8 cellular contexts compared by ENCODE assay signal in the genomic region with DNA sequence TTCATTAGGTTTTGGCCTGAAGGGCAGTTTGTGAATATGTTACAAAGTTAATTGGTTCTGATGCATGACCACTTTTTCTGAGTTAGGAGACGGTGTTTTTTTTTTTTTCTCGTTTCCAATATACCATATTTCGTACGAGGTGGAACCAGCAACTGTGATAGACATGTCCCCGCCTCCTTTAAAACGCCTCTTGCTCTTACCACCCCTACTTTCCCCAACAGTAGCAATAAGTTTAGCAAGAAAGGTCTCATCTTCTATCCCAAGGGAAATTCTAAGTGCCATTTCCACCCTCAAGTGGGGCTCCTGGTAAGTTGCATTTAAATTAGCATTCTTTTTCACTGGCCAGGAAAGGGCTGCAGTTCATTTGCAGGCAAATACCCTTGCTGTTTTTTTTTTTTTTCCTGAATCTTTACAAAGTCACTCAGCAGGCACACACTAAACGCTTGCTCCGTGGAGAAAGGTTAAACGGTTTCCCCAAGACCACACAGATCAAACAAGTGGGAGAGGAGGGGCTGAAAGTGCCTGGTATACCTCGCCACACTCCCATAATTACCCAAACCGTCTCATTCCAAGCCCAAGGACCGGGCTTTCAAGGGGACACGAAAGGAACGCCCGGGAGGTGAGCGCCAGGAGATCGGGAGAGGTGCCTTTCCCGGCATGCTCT. TPM values are rescaled to one million over a fixed set of nuclear protein-coding genes. Genes with fewer than 3 reads are reported as not detected.
A peak's percentile ranks its signal among the peaks of the same experiment; 100 is the strongest.
DNase-seq lines count a peak whose midpoint lies in the region; ATAC-seq and TF ChIP-seq lines count a peak whose summit lies in the region.

No MANE protein-coding gene starts in this region.

- no peak for ATAC-seq in GM18858 (IDR thresholded peaks at IDR 0.05; ENCODE audit: unreplicated experiment)

- peak overlapping the region; percentile 97 for H3K27ac ChIP-seq in C4-2B
- H3K27ac ChIP-seq in tibial nerve: peak overlapping the region; percentile 59 to 89 (median 72)

- intact Hi-C loops in lower leg skin (cut with DNase I; ENCODE audit: low total_unique reads): no loop called here

- TF ChIP-seq CTCF in C4-2B (conservative IDR thresholded peaks at IDR 0.05) (no peak), astrocyte of the spinal cord (IDR thresholded peaks at IDR 0.05; ENCODE audit: low read depth, low read length) (no peak), lower leg skin (IDR thresholded peaks at IDR 0.05) (no peak), tibial nerve (IDR thresholded peaks at IDR 0.05) (no peak)

- no peaks in the 10 kb centered on the region for H3K27me3 ChIP-seq in tibial nerve

- H3K4me3 ChIP-seq in astrocyte of the spinal cord (ENCODE audit: low read depth, low read length) (peak overlapping the region; percentile 55), lower leg skin (ENCODE audit: low read depth, poor library complexity, severe bottlenecking) (peak overlapping the region; percentile 58), tibial nerve (peak overlapping the region; percentile 47 to 75 (median 63))

- no peak for TF ChIP-seq POLR2A in lower leg skin (IDR thresholded peaks at IDR 0.05)
- TF ChIP-seq POLR2A in tibial nerve (IDR thresholded peaks at IDR 0.05): no peak

- 16 to 18% methylated on average over 18 of the region's 18 CpGs for WGBS in lower leg skin, 2 donors
- WGBS in tibial nerve, 2 donors: 18 to 19% methylated on average over 18 of the region's 18 CpGs

- peaks cover 0 to 21% (median 0%) of the 10 kb centered on the region in 4 donors for H3K4me1 ChIP-seq in tibial nerve

- peak; percentile 53 for DNase-seq in HuH-7.5 (ENCODE audit: low spot score)
- DNase-seq in astrocyte of the spinal cord (ENCODE audit: low read depth, low spot score): no peak
- no peak for DNase-seq in lower leg skin (ENCODE audit: low spot score in 2 of 2)
- no peak for DNase-seq in tibial nerve (ENCODE audit: low spot score in 2 of 2)
- DNase-seq in activated gamma-delta T cell (lab: John Stamatoyannopoulos, UW): no peak
- DNase-seq in kidney tubule cell (ENCODE audit: low spot score): no peak

- TF ChIP-seq EP300 in tibial nerve (IDR thresholded peaks at IDR 0.05): no peak

- peaks cover 0 to 18% (median 0%) of the 10 kb centered on the region in 4 donors for H3K9me3 ChIP-seq in tibial nerve

- in situ Hi-C loops in astrocyte of the spinal cord (cut with HindIII; ENCODE audit: low sequenced_read_pairs): no loop called here

- no peaks in the 10 kb centered on the region for H3K36me3 ChIP-seq in tibial nerve

RNA-seq across cellular contexts. Expression of a gene that starts 39.5 kb away (rescaled TPM):
- total RNA-seq in lower leg skin (10 to 100 TPM; 17.2 to 24.1 (median 20.7) TPM), tibial nerve (10 to 100 TPM; 29.7 to 53.8 (median 31.7) TPM)
